12 cellular contexts compared by ENCODE assay signal in the genomic region with DNA sequence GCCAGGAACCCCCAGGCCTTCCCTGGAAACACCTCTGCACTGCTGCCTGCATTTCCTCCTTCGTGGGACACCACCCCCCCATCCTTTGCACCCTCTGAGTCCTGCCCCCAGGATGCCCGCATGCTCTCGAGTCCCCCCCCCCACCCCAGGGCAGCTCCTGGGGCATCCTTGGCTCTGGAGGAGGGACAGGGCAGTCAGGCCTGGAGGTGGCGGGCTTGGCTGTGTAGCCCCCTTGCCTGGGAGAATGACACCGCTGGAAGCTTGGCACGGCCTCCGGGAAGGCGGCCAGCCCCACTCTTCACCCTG.
DNase-seq lines count a peak whose midpoint lies in the region; ATAC-seq and TF ChIP-seq lines count a peak whose summit lies in the region.
"Had no signal": no experiment of that assay in that cellular context is flagged by ENCODE, and none has a peak within 500 bp of the region (broad histone marks: within the 10 kb centered on the region; RNA-seq: fewer than 3 reads in every experiment).

No MANE protein-coding gene starts in this region.

- DNase-seq in NCI-H748 (lab: John Stamatoyannopoulos, UW; ENCODE audit: unreplicated experiment) (peak; percentile 28), NCI-H748 treated with DMSO at 0.1 percent for 48 hours (lab: John Stamatoyannopoulos, UW) (no peak), epithelial cell of prostate (ENCODE audit: low read depth, low spot score) (no peak), osteoblast (ENCODE audit: insufficient read length, low spot score, missing footprints) (no peak), inferior parietal cortex (ENCODE audit: extremely low spot score) (no peak)
- DNase-seq in CD8-positive, alpha-beta T cell: no peak
- no peak for DNase-seq in activated naive CD4-positive, alpha-beta T cell treated with anti-CD3 and anti-CD28 coated beads, Interleukin-2, amount 10 ng/mL, durations not matched to agents 7 days and 5 days
- DNase-seq: activated T-cell treated with anti-CD3 and anti-CD28 coated beads, Interleukin-2, amount 50 U/mL, for 72 hours; cortex of kidney had no signal

- peaks cover 29% of the 10 kb centered on the region for H3K4me1 ChIP-seq in osteoblast (ENCODE audit: insufficient read depth, low read length)
- peaks cover 4% of the 10 kb centered on the region for H3K4me1 ChIP-seq in CD8-positive, alpha-beta T cell (ENCODE audit: insufficient read depth, low read length)

- no peaks in the 10 kb centered on the region for H3K36me3 Mint-ChIP-seq in CD8-positive, alpha-beta T cell
- no peaks in the 10 kb centered on the region for H3K36me3 Mint-ChIP-seq in activated naive CD4-positive, alpha-beta T cell treated with anti-CD3 and anti-CD28 coated beads, Interleukin-2, amount 10 ng/mL, durations not matched to agents 7 days and 5 days

- H3K79me2 ChIP-seq in osteoblast (ENCODE audit: insufficient read depth, low read length): no peaks in the 10 kb centered on the region

- peak overlapping the region; percentile 47 for H3K4me3 ChIP-seq in osteoblast (ENCODE audit: insufficient read depth, low read length)
- H3K4me3 ChIP-seq in CD8-positive, alpha-beta T cell (ENCODE audit: low read depth, low read length): no peak overlapping the region
- H3K4me3 ChIP-seq: MG63 had no signal

- no peak overlapping the region for H3K27ac Mint-ChIP-seq in CD8-positive, alpha-beta T cell
- no peak overlapping the region for H3K27ac Mint-ChIP-seq in activated naive CD4-positive, alpha-beta T cell treated with anti-CD3 and anti-CD28 coated beads, Interleukin-2, amount 10 ng/mL, durations not matched to agents 7 days and 5 days
- H3K27ac Mint-ChIP-seq: activated T-cell treated with anti-CD3 and anti-CD28 coated beads, Interleukin-2, amount 50 U/mL, for 72 hours had no signal

- intact Hi-C loops in CD8-positive, alpha-beta T cell (cut with DNase I, micrococcal nuclease): no loop called here

- CTCF ChIA-PET in CD8-positive, alpha-beta T cell (lab: Charles Lee): no interaction called here
- CTCF ChIA-PET in activated naive CD4-positive, alpha-beta T cell treated with anti-CD3 and anti-CD28 coated beads, Interleukin-2, amount 10 ng/mL, durations not matched to agents 7 days and 5 days (lab: Charles Lee): no interaction called here

- H3K27me3 ChIP-seq in osteoblast (ENCODE audit: insufficient read depth, low read length): no peaks in the 10 kb centered on the region
- no peaks in the 10 kb centered on the region for H3K27me3 ChIP-seq in CD8-positive, alpha-beta T cell (ENCODE audit: insufficient read depth, low read length)
- H3K27me3 ChIP-seq: MG63 had no signal

- H3K36me3 ChIP-seq in osteoblast (ENCODE audit: insufficient read depth, low read length): no peaks in the 10 kb centered on the region
- no peaks in the 10 kb centered on the region for H3K36me3 ChIP-seq in CD8-positive, alpha-beta T cell (ENCODE audit: insufficient read depth, low read length)
- H3K36me3 ChIP-seq: MG63 had no signal

- peaks cover 6% of the 10 kb centered on the region for H3K4me1 Mint-ChIP-seq in CD8-positive, alpha-beta T cell (ENCODE audit: low read depth)
- no peaks in the 10 kb centered on the region for H3K4me1 Mint-ChIP-seq in activated naive CD4-positive, alpha-beta T cell treated with anti-CD3 and anti-CD28 coated beads, Interleukin-2, amount 10 ng/mL, durations not matched to agents 7 days and 5 days

- H3K4me2 ChIP-seq in osteoblast (ENCODE audit: insufficient read depth, low read length): peak overlapping the region; percentile 83

- POLR2A ChIA-PET in CD8-positive, alpha-beta T cell (lab: Charles Lee): no interaction called here

- H3K9me3 Mint-ChIP-seq in CD8-positive, alpha-beta T cell: no peaks in the 10 kb centered on the region
- H3K9me3 Mint-ChIP-seq in activated naive CD4-positive, alpha-beta T cell treated with anti-CD3 and anti-CD28 coated beads, Interleukin-2, amount 10 ng/mL, durations not matched to agents 7 days and 5 days: no peaks in the 10 kb centered on the region

- H2AFZ ChIP-seq in osteoblast (ENCODE audit: low read length): peak overlapping the region; percentile 60

- no peaks in the 10 kb centered on the region for H4K20me1 ChIP-seq in osteoblast (ENCODE audit: insufficient read depth, low read length)

- no peak overlapping the region for H3K4me3 Mint-ChIP-seq in CD8-positive, alpha-beta T cell
- no peak overlapping the region for H3K4me3 Mint-ChIP-seq in activated naive CD4-positive, alpha-beta T cell treated with anti-CD3 and anti-CD28 coated beads, Interleukin-2, amount 10 ng/mL, durations not matched to agents 7 days and 5 days
- H3K4me3 Mint-ChIP-seq: activated T-cell treated with anti-CD3 and anti-CD28 coated beads, Interleukin-2, amount 50 U/mL, for 72 hours; neural crest cell had no signal

- ATAC-seq in CD8-positive, alpha-beta T cell: no peak
- no peak for ATAC-seq in GM21619 (IDR thresholded peaks at IDR 0.05; ENCODE audit: unreplicated experiment)
- ATAC-seq: activated T-cell treated with anti-CD3 and anti-CD28 coated beads, Interleukin-2, amount 50 U/mL, for 72 hours had no signal

- TF ChIP-seq CTCF in osteoblast (IDR thresholded peaks at IDR 0.05; ENCODE audit: extremely low read depth, low read depth, low read length): no peak
- TF ChIP-seq CTCF in CD8-positive, alpha-beta T cell (IDR thresholded peaks at IDR 0.05): no peak

- no peaks in the 10 kb centered on the region for H3K9me3 ChIP-seq in osteoblast (ENCODE audit: low read depth, low read length)
- H3K9me3 ChIP-seq in CD8-positive, alpha-beta T cell (ENCODE audit: low read length): no peaks in the 10 kb centered on the region
- H3K9me3 ChIP-seq: MG63 had no signal

- H3K27ac ChIP-seq in epithelial cell of prostate (peak overlapping the region; percentile 69), osteoblast (ENCODE audit: low read depth, low read length) (peak overlapping the region; percentile 91)
- H3K27ac ChIP-seq in CD8-positive, alpha-beta T cell (ENCODE audit: low read depth, low read length): no peak overlapping the region

- no peaks in the 10 kb centered on the region for H3K27me3 Mint-ChIP-seq in CD8-positive, alpha-beta T cell (ENCODE audit: low read depth)
- peaks cover 13% of the 10 kb centered on the region for H3K27me3 Mint-ChIP-seq in activated naive CD4-positive, alpha-beta T cell treated with anti-CD3 and anti-CD28 coated beads, Interleukin-2, amount 10 ng/mL, durations not matched to agents 7 days and 5 days
